1 cellular context compared by ENCODE assay signal in genomic region chr10:30694492-30695228, GRCh38.
TF ChIP-seq lines count a peak whose summit lies in the region.

No MANE protein-coding gene starts in this region.

TF ChIP-seq in WTC11, 78 proteins besides CTCF, POLR2A, EP300 and RAD21:
- no peak for TF ChIP-seq ZMAT4 (CRISPR knock-in tag; IDR thresholded peaks at IDR 0.05)
- no peak for TF ChIP-seq CBFB (CRISPR knock-in tag; IDR thresholded peaks at IDR 0.05; ENCODE audit: low read depth)
- no peak for TF ChIP-seq USF1 (CRISPR knock-in tag; IDR thresholded peaks at IDR 0.05)
- TF ChIP-seq MLX (CRISPR knock-in tag; IDR thresholded peaks at IDR 0.05), result no peak
- TF ChIP-seq HMGA2 (CRISPR knock-in tag; IDR thresholded peaks at IDR 0.05), result no peak
- TF ChIP-seq ZBTB43 (CRISPR knock-in tag; IDR thresholded peaks at IDR 0.05), result no peak
- TF ChIP-seq PRDM15 (CRISPR knock-in tag; IDR thresholded peaks at IDR 0.05), result no peak
- TF ChIP-seq FOXK1 (CRISPR knock-in tag; IDR thresholded peaks at IDR 0.05), result no peak
- TF ChIP-seq ATF2 (CRISPR knock-in tag; IDR thresholded peaks at IDR 0.05; ENCODE audit: borderline replicate concordance, low read depth), result no peak
